ENCODE assay signal across 8 cellular contexts in genomic region chr15:41493205-41493901, GRCh38. TPM values are rescaled to one million over a fixed set of nuclear protein-coding genes. Genes with fewer than 3 reads are reported as not detected.
DNase-seq lines count a peak whose midpoint lies in the region; ATAC-seq and TF ChIP-seq lines count a peak whose summit lies in the region.

ITPKA (plus strand) TSS chr15:41493874; CDS start chr15:41493928, 54 bp downstream.

- H3K9ac ChIP-seq in mammary epithelial cell (ENCODE audit: insufficient read depth, low read length), result peak within 1 kb of the TSS; percentile 12

- H3K27ac ChIP-seq in WERI-Rb-1 (peak within 1 kb of the TSS; percentile 85), mammary epithelial cell (ENCODE audit: insufficient read depth, low read depth, low read length) (peak within 1 kb of the TSS; percentile 5)

- H3K27me3 ChIP-seq in WERI-Rb-1 (ENCODE audit: insufficient read depth, low read depth, severe bottlenecking) (no peaks in the 10 kb centered on the region), mammary epithelial cell (ENCODE audit: insufficient read depth, low read length) (peaks cover 24% of the 10 kb centered on the region), kidney epithelial cell (ENCODE audit: control insufficient read depth, insufficient read depth, low read length) (peaks cover 32% of the 10 kb centered on the region)

- no peaks in the 10 kb centered on the region for H3K79me2 ChIP-seq in mammary epithelial cell (ENCODE audit: insufficient read depth, low read length)

- H3K9me3 ChIP-seq in WERI-Rb-1 (ENCODE audit: severe bottlenecking), result no peaks in the 10 kb centered on the region
- H3K9me3 ChIP-seq in mammary epithelial cell (replicated peaks; ENCODE audit: insufficient read depth, low read length), result no peaks in the 10 kb centered on the region

- no peaks in the 10 kb centered on the region for H3K36me3 ChIP-seq in WERI-Rb-1
- H3K36me3 ChIP-seq in mammary epithelial cell (ENCODE audit: insufficient read depth, low read length), result no peaks in the 10 kb centered on the region
- no peaks in the 10 kb centered on the region for H3K36me3 ChIP-seq in kidney epithelial cell (ENCODE audit: control insufficient read depth, insufficient read depth, low read length)

- in situ Hi-C loops in mammary epithelial cell (cut with MboI; ENCODE audit: low sequenced_read_pairs in 2 of 2), result no loop called here

- dilution Hi-C loops in mammary epithelial cell (cut with HindIII; ENCODE audit: low sequenced_read_pairs), result no loop called here

- TF ChIP-seq CTCF in WERI-Rb-1 (IDR thresholded peaks at IDR 0.05; ENCODE audit: low read depth, low read length) (no peak), mammary epithelial cell (conservative IDR thresholded peaks at IDR 0.05 in 1 of 2, IDR thresholded peaks at IDR 0.05 in 1 of 2; ENCODE audit: extremely low read depth in 1 of 2, insufficient read depth in 1 of 2, low read depth in 1 of 2, low read length in 2 of 2) (no peak), kidney epithelial cell (IDR thresholded peaks at IDR 0.05; ENCODE audit: insufficient read depth, low read length, poor library complexity, severe bottlenecking) (no peak)

- H3K4me3 ChIP-seq in WERI-Rb-1 (ENCODE audit: low read depth, low read length) (peak within 1 kb of the TSS; percentile 70), mammary epithelial cell (replicated peaks in 1 of 3; ENCODE audit: insufficient read depth in 1 of 3, low read depth in 2 of 3, low read length in 3 of 3) (peak within 1 kb of the TSS; percentile 50 to 58 (median 54)), kidney epithelial cell (ENCODE audit: low read depth, low read length) (peak within 1 kb of the TSS; percentile 45)

- peaks cover 3% of the 10 kb centered on the region for H4K20me1 ChIP-seq in mammary epithelial cell (ENCODE audit: insufficient read depth, low read length)

- peaks cover 42% of the 10 kb centered on the region for H3K4me1 ChIP-seq in mammary epithelial cell (ENCODE audit: insufficient read depth, low read length)

- intact Hi-C loops in mammary epithelial cell (cut with micrococcal nuclease), result no loop called here

- BruUV-seq in mammary epithelial cell (replicated peaks; lab: Mats Ljungman, UMichigan), result no TSS peak

- ATAC-seq in HG02678 (IDR thresholded peaks at IDR 0.05; ENCODE audit: unreplicated experiment), result peak; percentile 72

- H2AFZ ChIP-seq in mammary epithelial cell (ENCODE audit: low read depth, low read length), result peak within 1 kb of the TSS; percentile 85

- 0% methylated on average over 4 of the region's 60 CpGs for WGBS in mammary epithelial cell (ENCODE audit: low coverage, missing lambda C conversion rate)

- DNase-seq in DMS153 treated with DMSO at 0.1 percent for 48 hours (lab: John Stamatoyannopoulos, UW; ENCODE audit: unreplicated experiment) (peak; percentile 6), DMS153 (lab: John Stamatoyannopoulos, UW) (no peak), NCI-H146 (lab: John Stamatoyannopoulos, UW) (peak; percentile 85), WERI-Rb-1 (peak; percentile 94), mammary epithelial cell (peak; percentile 69), kidney epithelial cell (ENCODE audit: low read depth) (no peak)
- DNase-seq in stimulated activated CD4-positive, alpha-beta T cell treated with anti-CD3 and anti-CD28 coated beads, Interleukin-1b, Interleukin-23, amount 100 ng/mL, for 24 hours (ENCODE audit: low read depth in 4 of 4, low spot score in 1 of 4), result peak; percentile 76 to 93 (median 84)

- CTCF ChIA-PET in mammary epithelial cell (lab: Charles Lee; ENCODE audit: low non-redundant PET), result no interaction called here

- H3K4me2 ChIP-seq in mammary epithelial cell (ENCODE audit: insufficient read depth, low read depth, low read length), result peak within 1 kb of the TSS; percentile 87

RNA-seq across cellular contexts. Expression of gene ITPKA, which starts in this region (rescaled TPM):
- under 1 TPM in 1 of 2 donors, not detected in 1; 0.92 TPM for total RNA-seq in mammary epithelial cell
- 0.63 TPM for polyA plus RNA-seq in mammary epithelial cell
- polyA minus RNA-seq in mammary epithelial cell, result not detected
- total RNA-seq in kidney epithelial cell, result 115 and 117 TPM in 2 replicates

Comparison
In these comparisons a context has a peak if more than half of its experiments do, and no peak if none do; other contexts are left out.
1. RNA of gene ITPKA (total RNA-seq): 115 to 117 TPM in kidney epithelial cell; 0.92 TPM in mammary epithelial cell; every median in the first group is over 10 times any median in the second.
2. DNase-seq: peak in DMS153 treated with DMSO at 0.1 percent for 48 hours (single experiment), NCI-H146 (single experiment), WERI-Rb-1 (single experiment) and stimulated activated CD4-positive, alpha-beta T cell treated with anti-CD3 and anti-CD28 coated beads, Interleukin-1b, Interleukin-23, amount 100 ng/mL, for 24 hours (4 of 4); none in DMS153 (single experiment) and kidney epithelial cell (single experiment).
3. Peak in DNase-seq, H3K4me3 ChIP-seq, H3K27ac ChIP-seq, H3K9ac ChIP-seq and H3K4me2 ChIP-seq in mammary epithelial cell; RNA of the gene not detected or under 1 TPM.
4. Peak in every context shown above with its lines, with median percentiles within 50 percentile points of each other: H3K4me3 ChIP-seq.